ENCODE assay signal across 7 cellular contexts in the genomic region with DNA sequence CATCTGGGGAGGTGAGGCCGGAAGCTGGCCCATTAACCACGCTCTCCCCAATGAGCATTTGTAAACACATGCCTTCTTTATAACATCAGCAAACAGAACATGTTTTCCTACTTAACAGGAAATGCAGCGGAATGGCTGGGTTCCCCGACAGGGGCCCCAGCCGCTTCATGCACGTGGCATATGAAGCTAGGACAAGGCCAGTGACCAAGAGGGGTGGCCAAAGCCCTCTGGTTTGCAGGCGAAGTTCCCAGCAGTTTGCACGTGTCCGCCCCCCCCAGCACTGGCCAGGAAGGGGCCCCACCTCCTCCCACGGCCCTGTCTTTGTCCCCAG. TPM values are rescaled to one million over a fixed set of nuclear protein-coding genes. Genes with fewer than 3 reads are reported as not detected.
DNase-seq lines count a peak whose midpoint lies in the region; ATAC-seq and TF ChIP-seq lines count a peak whose summit lies in the region.

No MANE protein-coding gene starts in this region.

- DNase-seq in brain microvascular endothelial cell: no peak
- DNase-seq in thoracic aorta (ENCODE audit: low spot score): no peak
- DNase-seq in occipital lobe (lab: John Stamatoyannopoulos, UW): no peak
- no peak for DNase-seq in NCI-H146 (lab: John Stamatoyannopoulos, UW)

- H3K27me3 ChIP-seq in HUES48 (ENCODE audit: control insufficient read depth, insufficient read depth, low read length): 0 out of 2 replicates have a peak, but pooled peaks cover 8% of the 10 kb centered on the region
- H3K27me3 ChIP-seq in brain microvascular endothelial cell (replicated peaks): no peaks in the 10 kb centered on the region
- H3K27me3 ChIP-seq in liver (ENCODE audit: control insufficient read depth in 4 of 4, insufficient read depth in 4 of 4, low read length in 3 of 4): no peaks in the 10 kb centered on the region
- no peaks in the 10 kb centered on the region for H3K27me3 ChIP-seq in thoracic aorta (replicated peaks; ENCODE audit: insufficient read depth)

- TF ChIP-seq CTCF in brain microvascular endothelial cell (IDR thresholded peaks at IDR 0.05; ENCODE audit: low read depth, low read length, missing control alignments) (no peak), liver (IDR thresholded peaks at IDR 0.05; ENCODE audit: low read depth, low read length, missing input control) (no peak), thoracic aorta (IDR thresholded peaks at IDR 0.05) (no peak)

- WGBS in liver: 46% methylated on average over 10 of the region's 10 CpGs

- in situ Hi-C loops in brain microvascular endothelial cell (cut with HindIII; ENCODE audit: low pct_ligation_motif_present, low sequenced_read_pairs): no loop called here

- H3K4me1 ChIP-seq in HUES48 (ENCODE audit: control insufficient read depth, insufficient read depth, low read length) (peaks cover 45% of the 10 kb centered on the region), liver (ENCODE audit: control insufficient read depth in 4 of 4, insufficient read depth in 4 of 4, low read length in 3 of 4) (peaks cover 0 to 19% (median 6%) of the 10 kb centered on the region in 4 donors), thoracic aorta (ENCODE audit: control insufficient read depth in 1 of 2, low read depth in 2 of 2) (peaks cover 11 to 25% of the 10 kb centered on the region in 2 donors)

- no peaks in the 10 kb centered on the region for H3K36me3 ChIP-seq in HUES48 (ENCODE audit: control insufficient read depth, insufficient read depth, low read length)
- H3K36me3 ChIP-seq in brain microvascular endothelial cell (replicated peaks): no peaks in the 10 kb centered on the region
- H3K36me3 ChIP-seq in liver (ENCODE audit: control insufficient read depth in 4 of 4, insufficient read depth in 3 of 4, low read depth in 1 of 4, low read length in 3 of 4): no peaks in the 10 kb centered on the region
- no peaks in the 10 kb centered on the region for H3K36me3 ChIP-seq in thoracic aorta

- H3K9me3 ChIP-seq in HUES48 (ENCODE audit: control insufficient read depth, insufficient read depth, low read length): no peaks in the 10 kb centered on the region
- no peaks in the 10 kb centered on the region for H3K9me3 ChIP-seq in liver (ENCODE audit: control insufficient read depth in 4 of 4, low read length in 3 of 4)
- no peaks in the 10 kb centered on the region for H3K9me3 ChIP-seq in thoracic aorta

- H3K9ac ChIP-seq in HUES48 (ENCODE audit: low read depth, low read length): no peak overlapping the region
- no peak overlapping the region for H3K9ac ChIP-seq in liver (ENCODE audit: low read depth in 1 of 2, low read length in 2 of 2)

- H3K27ac ChIP-seq in HUES48 (ENCODE audit: low read depth, low read length) (peak overlapping the region; percentile 85), brain microvascular endothelial cell (peak overlapping the region; percentile 80), liver (ENCODE audit: low read depth in 1 of 2, low read length in 2 of 2) (peak overlapping the region in 1 of 2 donors; percentile 68), thoracic aorta (peak overlapping the region in 1 of 2 donors; percentile 65)

- ATAC-seq in thoracic aorta (ENCODE audit: insufficient number of reproducible peaks, low FRiP score, low read depth) (no peak), HG03565 (IDR thresholded peaks at IDR 0.05; ENCODE audit: unreplicated experiment) (no peak)

- H3K4me3 ChIP-seq in HUES48 (ENCODE audit: low read depth, low read length) (no peak overlapping the region), brain microvascular endothelial cell (ENCODE audit: low read depth, low read length) (no peak overlapping the region), liver (ENCODE audit: low read depth in 1 of 3, low read length in 3 of 3) (no peak overlapping the region), thoracic aorta (peak overlapping the region; percentile 74)

- no peak for TF ChIP-seq RAD21 in liver (IDR thresholded peaks at IDR 0.05)

TF ChIP-seq in liver, 16 proteins besides CTCF, POLR2A, EP300 and RAD21:
- TF ChIP-seq, protein P1, sequence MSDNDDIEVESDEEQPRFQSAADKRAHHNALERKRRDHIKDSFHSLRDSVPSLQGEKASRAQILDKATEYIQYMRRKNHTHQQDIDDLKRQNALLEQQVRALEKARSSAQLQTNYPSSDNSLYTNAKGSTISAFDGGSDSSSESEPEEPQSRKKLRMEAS (IDR thresholded peaks at IDR 0.05): peak; percentile 67
- TF ChIP-seq RXRA (IDR thresholded peaks at IDR 0.05): peak in 1 of 2 donors; percentile 38
- TF ChIP-seq GABPA (IDR thresholded peaks at IDR 0.05 in 1 of 2, conservative IDR thresholded peaks at IDR 0.05 in 1 of 2): no peak
- TF ChIP-seq HNF4G (IDR thresholded peaks at IDR 0.05): no peak

RNA-seq across cellular contexts. Expression of a gene that starts 38.7 kb away (rescaled TPM):
- total RNA-seq in liver: under 1 TPM; 0.05 to 0.59 TPM
- 1 to 10 TPM in 1 of 2 donors, under 1 TPM in 1; 0.61 to 2.3 TPM for polyA plus RNA-seq in liver
- total RNA-seq in thoracic aorta: not detected
- not detected for total RNA-seq in occipital lobe
